Comparison of ENCODE assay signal across 8 cellular contexts in the genomic region with DNA sequence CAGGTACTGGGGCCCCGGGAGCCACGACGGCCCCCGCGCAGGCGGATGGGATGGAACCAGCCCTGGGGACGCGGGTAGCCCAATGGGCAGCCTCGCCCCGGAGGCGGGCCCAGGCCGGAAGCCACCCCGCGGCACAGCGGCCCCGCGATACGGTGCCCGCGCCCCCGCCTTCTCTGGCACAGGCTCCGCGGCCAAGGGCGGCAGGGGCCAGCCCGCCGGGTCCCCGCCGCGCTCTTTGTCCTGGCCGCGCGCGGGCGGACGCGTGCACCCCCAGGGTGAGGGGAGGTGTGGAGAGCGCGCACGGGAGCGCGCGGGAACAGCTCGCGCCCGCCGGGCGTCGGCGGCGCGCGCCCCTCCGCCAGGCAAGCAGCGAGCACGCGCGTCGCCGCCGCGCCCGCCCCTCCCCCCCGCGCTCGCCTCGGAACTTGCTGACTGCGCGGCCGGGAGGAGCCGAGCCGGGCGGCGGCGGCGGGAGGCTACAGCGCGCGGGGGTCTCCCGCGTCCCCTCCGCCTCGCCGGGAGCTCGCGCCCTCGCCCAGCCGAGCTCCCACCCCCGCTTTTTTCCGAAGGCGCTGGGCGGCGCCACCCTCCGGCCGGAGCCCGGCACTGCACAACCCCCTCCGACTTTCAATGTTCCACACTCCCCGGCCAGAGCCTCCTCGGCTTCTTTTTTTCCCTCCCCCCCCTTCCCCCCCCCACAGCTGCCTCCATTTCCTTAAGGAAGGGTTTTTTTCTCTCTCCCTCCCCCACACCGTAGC. TPM values are rescaled to one million over a fixed set of nuclear protein-coding genes. Genes with fewer than 3 reads are reported as not detected.
DNase-seq lines count a peak whose midpoint lies in the region; ATAC-seq lines count a peak whose summit lies in the region.

A gene (plus strand): TSS at position 421 of the 758 bp plus-strand sequence. CDS start 1,438 bp downstream, outside the sequence.

- H3K27me3 Mint-ChIP-seq in activated T-helper 2 cell treated with anti-CD3 and anti-CD28 coated beads, Interferon-gamma antibody, Interleukin-2, Interleukin-4, amounts not matched to agents 10 μg/mL and 5 μg/mL and 100 μg/mL, durations not matched to agents 14 hours and 24 hours and 36 hours (ENCODE audit: low read depth): peaks cover 38% of the 10 kb centered on the region
- peaks cover 0 to 3% of the 10 kb centered on the region in 2 donors for H3K27me3 Mint-ChIP-seq in natural killer cell treated with Interleukin-12 subunit alpha and Interleukin-12 subunit beta and Interleukin-15 and Interleukin-18, amount 100 ng/mL, for 72 hours

- intact Hi-C loops in activated T-helper 2 cell treated with anti-CD3 and anti-CD28 coated beads, Interferon-gamma antibody, Interleukin-2, Interleukin-4, amounts not matched to agents 10 μg/mL and 5 μg/mL and 100 μg/mL, durations not matched to agents 14 hours and 24 hours and 36 hours (cut with micrococcal nuclease): loop anchor here (2.0 to 10.0 kb wide), 5 partner anchors 77 to 1744 kb away; a partner anchor contains a TSS

- peak within 1 kb of the TSS; percentile 99 for H3K4me3 Mint-ChIP-seq in activated T-helper 2 cell treated with anti-CD3 and anti-CD28 coated beads, Interferon-gamma antibody, Interleukin-2, Interleukin-4, amounts not matched to agents 10 μg/mL and 5 μg/mL and 100 μg/mL, durations not matched to agents 14 hours and 24 hours and 36 hours (ENCODE audit: low read depth)
- H3K4me3 Mint-ChIP-seq in natural killer cell treated with Interleukin-12 subunit alpha and Interleukin-12 subunit beta and Interleukin-15 and Interleukin-18, amount 100 ng/mL, for 72 hours: peak within 1 kb of the TSS; percentile 97

- H3K36me3 Mint-ChIP-seq in activated T-helper 2 cell treated with anti-CD3 and anti-CD28 coated beads, Interferon-gamma antibody, Interleukin-2, Interleukin-4, amounts not matched to agents 10 μg/mL and 5 μg/mL and 100 μg/mL, durations not matched to agents 14 hours and 24 hours and 36 hours (ENCODE audit: low read depth): peaks cover 33% of the 10 kb centered on the region
- H3K36me3 Mint-ChIP-seq in natural killer cell treated with Interleukin-12 subunit alpha and Interleukin-12 subunit beta and Interleukin-15 and Interleukin-18, amount 100 ng/mL, for 72 hours: peaks cover 18% of the 10 kb centered on the region

- peaks cover 36% of the 10 kb centered on the region for H3K4me1 Mint-ChIP-seq in activated T-helper 2 cell treated with anti-CD3 and anti-CD28 coated beads, Interferon-gamma antibody, Interleukin-2, Interleukin-4, amounts not matched to agents 10 μg/mL and 5 μg/mL and 100 μg/mL, durations not matched to agents 14 hours and 24 hours and 36 hours (ENCODE audit: low read depth)
- peaks cover 25 to 40% of the 10 kb centered on the region in 2 donors for H3K4me1 Mint-ChIP-seq in natural killer cell treated with Interleukin-12 subunit alpha and Interleukin-12 subunit beta and Interleukin-15 and Interleukin-18, amount 100 ng/mL, for 72 hours (ENCODE audit: low read depth in 2 of 2)

- peak; percentile 98 for DNase-seq in DMS 273 (lab: John Stamatoyannopoulos, UW; ENCODE audit: unreplicated experiment)
- peak in 74 of 76 experiments; percentile 7 to 86 (median 72) for DNase-seq in HUDEP-2 (lab: John Stamatoyannopoulos, UW; ENCODE audit: unreplicated experiment in 76 of 76)
- peak; percentile 79 for DNase-seq in RPMI7951 (ENCODE audit: low read depth)
- DNase-seq in activated T-helper 2 cell treated with anti-CD3 and anti-CD28 coated beads, Interferon-gamma antibody, Interleukin-2, Interleukin-4, amounts not matched to agents 10 μg/mL and 5 μg/mL and 100 μg/mL, durations not matched to agents 14 hours and 24 hours and 36 hours (ENCODE audit: low spot score): peak; percentile 77
- peak; percentile 76 for DNase-seq in fibroblast of peridontal ligament (ENCODE audit: extremely low read depth)
- DNase-seq in natural killer cell treated with Interleukin-12 subunit alpha and Interleukin-12 subunit beta and Interleukin-15 and Interleukin-18, amount 100 ng/mL, for 72 hours (ENCODE audit: low spot score): peak; percentile 86
- DNase-seq in stimulated activated naive CD8-positive, alpha-beta T cell treated with anti-CD3 and anti-CD28 coated beads, Interleukin-15, Interleukin-2, amounts not matched to agents 100 U/mL and 50 U/mL, for 24 hours: peak; percentile 80

- ATAC-seq in GM21360 (IDR thresholded peaks at IDR 0.05; ENCODE audit: unreplicated experiment): peak; percentile 72
- ATAC-seq in natural killer cell treated with Interleukin-12 subunit alpha and Interleukin-12 subunit beta and Interleukin-15 and Interleukin-18, amount 100 ng/mL, for 72 hours: peak; percentile 93 to 94
- ATAC-seq in stimulated activated naive CD8-positive, alpha-beta T cell treated with anti-CD3 and anti-CD28 coated beads, Interleukin-15, Interleukin-2, amounts not matched to agents 100 U/mL and 50 U/mL, for 24 hours: peak; percentile 85

- H3K27ac Mint-ChIP-seq in activated T-helper 2 cell treated with anti-CD3 and anti-CD28 coated beads, Interferon-gamma antibody, Interleukin-2, Interleukin-4, amounts not matched to agents 10 μg/mL and 5 μg/mL and 100 μg/mL, durations not matched to agents 14 hours and 24 hours and 36 hours: peak within 1 kb of the TSS; percentile 95
- H3K27ac Mint-ChIP-seq in natural killer cell treated with Interleukin-12 subunit alpha and Interleukin-12 subunit beta and Interleukin-15 and Interleukin-18, amount 100 ng/mL, for 72 hours: peak within 1 kb of the TSS; percentile 82 to 96

- no peaks in the 10 kb centered on the region for H3K9me3 Mint-ChIP-seq in activated T-helper 2 cell treated with anti-CD3 and anti-CD28 coated beads, Interferon-gamma antibody, Interleukin-2, Interleukin-4, amounts not matched to agents 10 μg/mL and 5 μg/mL and 100 μg/mL, durations not matched to agents 14 hours and 24 hours and 36 hours
- H3K9me3 Mint-ChIP-seq in natural killer cell treated with Interleukin-12 subunit alpha and Interleukin-12 subunit beta and Interleukin-15 and Interleukin-18, amount 100 ng/mL, for 72 hours: no peaks in the 10 kb centered on the region

RNA-seq across cellular contexts. Expression of the gene that starts here (rescaled TPM):
- total RNA-seq in RPMI7951 (2014; rRNA removed; shearing (Covaris generic)): 146 and 181 TPM in 2 replicates
- 49.5 and 53.2 TPM in 2 replicates for total RNA-seq in activated T-helper 2 cell treated with anti-CD3 and anti-CD28 coated beads, Interferon-gamma antibody, Interleukin-2, Interleukin-4, amounts not matched to agents 10 μg/mL and 5 μg/mL and 100 μg/mL, durations not matched to agents 14 hours and 24 hours and 36 hours
- 10 to 100 TPM; 36.5 to 39.1 TPM for total RNA-seq in natural killer cell treated with Interleukin-12 subunit alpha and Interleukin-12 subunit beta and Interleukin-15 and Interleukin-18, amount 100 ng/mL, for 72 hours

Comparison
In these comparisons a context has a peak if more than half of its experiments do, and no peak if none do; other contexts are left out.
1. Peak in every context shown above with its lines: DNase-seq and ATAC-seq.